In genomic region chr19:44576843-44577565, GRCh38 we compare ENCODE assay signal across 8 cellular contexts. TPM values are rescaled to one million over a fixed set of nuclear protein-coding genes. Genes with fewer than 3 reads are reported as not detected.
DNase-seq lines count a peak whose midpoint lies in the region; ATAC-seq and TF ChIP-seq lines count a peak whose summit lies in the region.

No MANE protein-coding gene starts in this region.

- no peak overlapping the region for H3K9ac ChIP-seq in HCT116 (ENCODE audit: low read length)

- H3K27me3 ChIP-seq in HCT116 (ENCODE audit: insufficient read depth, low read length) (no peaks in the 10 kb centered on the region), esophagus squamous epithelium (peaks cover 0 to 2% (median 0%) of the 10 kb centered on the region in 4 donors), prostate gland (replicated peaks; ENCODE audit: insufficient read depth) (no peaks in the 10 kb centered on the region)

- TF ChIP-seq POLR2A in HCT116 (IDR thresholded peaks at IDR 0.05; ENCODE audit: borderline replicate concordance, extremely low read depth, insufficient read depth, insufficient read length) (no peak), esophagus squamous epithelium (IDR thresholded peaks at IDR 0.05) (no peak), prostate gland (IDR thresholded peaks at IDR 0.05) (no peak)

- peak; percentile 38 to 61 for DNase-seq in AML-193 (lab: John Stamatoyannopoulos, UW)
- DNase-seq in HCT116 (ENCODE audit: low read depth, low spot score): peak; percentile 39
- peak; percentile 59 for DNase-seq in RPMI7951 (ENCODE audit: low read depth)
- DNase-seq in esophagus squamous epithelium (lab: John Stamatoyannopoulos, UW): no peak
- no peak for DNase-seq in prostate gland (ENCODE audit: low spot score)
- DNase-seq in G401 (ENCODE audit: low spot score): no peak

- CTCF ChIA-PET in HCT116 (lab: Charles Lee): interaction anchor here (0.6 to 2.0 kb wide), 12 partner anchors 8 to 198 kb away, joined by 3 to 19 read pairs (median 6); no protein-coding TSS in a partner anchor

- POLR2A ChIA-PET in HCT116 (lab: Charles Lee): interaction anchor here (0.8 to 1.3 kb wide), 3 partner anchors 11 to 79 kb away, joined by 3 to 8 read pairs (median 3); partner anchors contain the start of gene PVR

- no peaks in the 10 kb centered on the region for H3K79me2 ChIP-seq in HCT116 (ENCODE audit: insufficient read depth, low read length)

- H3K9me3 ChIP-seq in HCT116 (ENCODE audit: control insufficient read depth in 1 of 2, insufficient read depth in 1 of 2, low read depth in 1 of 2, low read length in 2 of 2): no peaks in the 10 kb centered on the region
- no peaks in the 10 kb centered on the region for H3K9me3 ChIP-seq in esophagus squamous epithelium
- no peaks in the 10 kb centered on the region for H3K9me3 ChIP-seq in prostate gland

- no peak overlapping the region for H3K4me2 ChIP-seq in HCT116 (ENCODE audit: low read length)

- peak overlapping the region; percentile 70 for H2AFZ ChIP-seq in HCT116 (ENCODE audit: low read depth, low read length, poor library complexity, severe bottlenecking)

- H3K36me3 ChIP-seq in HCT116 (ENCODE audit: control insufficient read depth in 1 of 2, insufficient read depth in 2 of 2, low read length in 2 of 2) (no peaks in the 10 kb centered on the region), esophagus squamous epithelium (no peaks in the 10 kb centered on the region), prostate gland (no peaks in the 10 kb centered on the region)

- H3K27ac ChIP-seq in HCT116 (ENCODE audit: low read depth, low read length) (no peak overlapping the region), esophagus squamous epithelium (no peak overlapping the region), prostate gland (no peak overlapping the region)

- intact Hi-C loops in HCT116 (cut with micrococcal nuclease): loop anchor here (1.0 to 2.0 kb wide), 2 partner anchors 80 to 194 kb away; no protein-coding TSS in a partner anchor
- intact Hi-C loops in esophagus squamous epithelium (cut with DNase I): loop anchor here (5.0 to 10.0 kb wide), 2 partner anchors 80 to 248 kb away; no protein-coding TSS in a partner anchor
- intact Hi-C loops in prostate gland (cut with DNase I): no loop called here

- TF ChIP-seq CTCF in HCT116 (IDR thresholded peaks at IDR 0.05 in 2 of 3, conservative IDR thresholded peaks at IDR 0.05 in 1 of 3; ENCODE audit: borderline replicate concordance in 1 of 3, insufficient read depth in 1 of 3, low read depth in 2 of 3, low read length in 2 of 3): peak; percentile 84 to 91 (median 85)
- peak in 5 of 6 experiments; percentile 37 to 74 (median 42) for TF ChIP-seq CTCF in esophagus squamous epithelium (IDR thresholded peaks at IDR 0.05)
- peak in 3 of 4 experiments; percentile 24 to 53 (median 40) for TF ChIP-seq CTCF in prostate gland (IDR thresholded peaks at IDR 0.05)

- no peaks in the 10 kb centered on the region for H4K20me1 ChIP-seq in HCT116 (ENCODE audit: insufficient read depth)

- peak; percentile 89 for TF ChIP-seq RAD21 in HCT116 (IDR thresholded peaks at IDR 0.05; ENCODE audit: low read depth)

- H3K4me1 ChIP-seq in HCT116 (ENCODE audit: control insufficient read depth in 1 of 2, insufficient read depth in 2 of 2, low read length in 2 of 2) (peaks cover 0 to 3% of the 10 kb centered on the region in 2 experiments; a peak in 1 of 4 replicates), esophagus squamous epithelium (no peaks in the 10 kb centered on the region), prostate gland (replicated peaks) (no peaks in the 10 kb centered on the region)

- no TSS peak for BruUV-seq in HCT116 (replicated peaks; lab: Mats Ljungman, UMichigan)

- peak; percentile 97 for ATAC-seq in HCT116
- ATAC-seq in HG02884 (IDR thresholded peaks at IDR 0.05; ENCODE audit: unreplicated experiment): no peak
- ATAC-seq in HG02970 (IDR thresholded peaks at IDR 0.05; ENCODE audit: low FRiP score, unreplicated experiment): no peak

- 54 to 55% methylated on average over 8 of the region's 8 CpGs for WGBS in esophagus squamous epithelium, 2 donors
- 59% methylated on average over 8 of the region's 8 CpGs for WGBS in prostate gland

- in situ Hi-C loops in G401 (cut with HindIII; ENCODE audit: low sequenced_read_pairs): no loop called here

- H3K9me2 ChIP-seq in HCT116 (ENCODE audit: insufficient read depth): no peaks in the 10 kb centered on the region

- RAD21 ChIA-PET in HCT116 (lab: Charles Lee; ENCODE audit: low non-redundant PET in 1 of 2, low total read pairs in 2 of 2, uncharacterized antibody in 2 of 2, unreplicated experiment in 2 of 2): interaction anchor here (0.7 to 1.3 kb wide), 7 partner anchors 77 to 194 kb away, joined by 3 to 6 read pairs (median 5); no protein-coding TSS in a partner anchor

- H3K4me3 ChIP-seq in HCT116 (replicated peaks in 1 of 2; ENCODE audit: low read depth in 1 of 2, low read length in 2 of 2) (no peak overlapping the region), esophagus squamous epithelium (no peak overlapping the region), prostate gland (no peak overlapping the region)

TF ChIP-seq in HCT116, 20 proteins besides CTCF, POLR2A, EP300 and RAD21:
- TF ChIP-seq CBX3 (IDR thresholded peaks at IDR 0.05; ENCODE audit: low read depth) (0 out of 2 replicates have a peak, but pooled peaks have one; percentile 16), SRF (IDR thresholded peaks at IDR 0.05; ENCODE audit: low read depth) (no peak)

RNA-seq across cellular contexts. Expression of gene IGSF23, which starts 36.4 kb away (rescaled TPM):
- total RNA-seq in HCT116 (2021; ENCODE audit: unreplicated experiment) (not detected), esophagus squamous epithelium (not detected), prostate gland (not detected)
- polyA plus RNA-seq in HCT116 (2012): not detected in 2 replicates
- not detected in 2 replicates for total RNA-seq in RPMI7951 (2014; rRNA removed; shearing (Covaris generic))
- not detected in 2 replicates for total RNA-seq in G401 (2014; rRNA removed; shearing (Covaris generic))

RNA-seq across cellular contexts. Expression of gene CEACAM20, which starts 47.5 kb away (rescaled TPM):
- total RNA-seq in HCT116 (2021; ENCODE audit: unreplicated experiment): not detected
- 0.05 TPM in 1 of 2 replicates, not detected in the other for polyA plus RNA-seq in HCT116 (2012)
- not detected in 2 replicates for total RNA-seq in RPMI7951 (2014; rRNA removed; shearing (Covaris generic))
- not detected for total RNA-seq in esophagus squamous epithelium
- total RNA-seq in prostate gland: 1 to 10 TPM in 1 of 2 donors, not detected in 1; 2.6 TPM
- total RNA-seq in G401 (2014; rRNA removed; shearing (Covaris generic)): not detected in 2 replicates

Comparison
In these comparisons a context has a peak if more than half of its experiments do, and no peak if none do; other contexts are left out.
1. DNase-seq: peak in AML-193 (2 of 2), HCT116 (single experiment) and RPMI7951 (single experiment); none in esophagus squamous epithelium (single experiment), prostate gland (single experiment) and G401 (single experiment).
2. Peak in every context shown above with its lines, with median percentiles within 50 percentile points of each other: CTCF ChIP-seq.